In the genomic region with DNA sequence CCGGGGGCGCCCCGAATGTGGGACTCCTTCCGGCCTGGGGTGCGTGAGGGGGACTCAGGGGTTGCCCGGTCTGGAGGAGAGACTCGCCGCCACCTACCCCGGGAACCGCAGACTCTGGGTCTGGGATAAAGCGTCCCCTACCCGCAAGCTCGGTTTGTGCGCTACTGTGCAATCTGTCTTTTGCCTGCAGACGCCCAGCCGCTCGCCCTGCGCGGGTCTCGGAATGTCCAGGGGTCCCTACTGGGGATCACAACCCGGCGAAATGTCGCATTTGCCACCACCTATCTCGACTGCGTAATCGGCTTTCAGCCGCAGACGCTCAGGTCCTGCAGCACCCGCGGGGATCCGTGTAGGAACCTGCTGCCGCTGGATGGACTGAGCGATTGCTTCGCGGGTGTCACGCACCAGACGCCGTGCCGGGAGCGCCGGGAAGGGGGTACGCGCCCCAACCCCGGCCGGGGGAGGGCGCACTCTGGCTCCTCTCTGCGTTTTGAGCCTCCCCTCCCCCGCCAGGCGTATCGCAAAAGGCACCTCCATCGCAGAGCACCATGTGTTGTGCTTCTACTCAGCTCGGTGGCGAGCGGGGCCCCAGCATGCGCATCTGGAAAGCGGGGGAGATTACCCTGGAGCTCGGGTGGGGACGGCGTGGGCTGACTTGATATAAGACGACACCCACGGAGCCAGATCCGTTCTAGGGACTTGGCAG, we compare ENCODE assay signal across 1 cellular context.
TF ChIP-seq lines count a peak whose summit lies in the region.

No MANE protein-coding gene starts in this region.

TF ChIP-seq in K562, 482 proteins besides CTCF, POLR2A, EP300 and RAD21 (continued from another document and continues in another):
- TF ChIP-seq, protein P1, sequence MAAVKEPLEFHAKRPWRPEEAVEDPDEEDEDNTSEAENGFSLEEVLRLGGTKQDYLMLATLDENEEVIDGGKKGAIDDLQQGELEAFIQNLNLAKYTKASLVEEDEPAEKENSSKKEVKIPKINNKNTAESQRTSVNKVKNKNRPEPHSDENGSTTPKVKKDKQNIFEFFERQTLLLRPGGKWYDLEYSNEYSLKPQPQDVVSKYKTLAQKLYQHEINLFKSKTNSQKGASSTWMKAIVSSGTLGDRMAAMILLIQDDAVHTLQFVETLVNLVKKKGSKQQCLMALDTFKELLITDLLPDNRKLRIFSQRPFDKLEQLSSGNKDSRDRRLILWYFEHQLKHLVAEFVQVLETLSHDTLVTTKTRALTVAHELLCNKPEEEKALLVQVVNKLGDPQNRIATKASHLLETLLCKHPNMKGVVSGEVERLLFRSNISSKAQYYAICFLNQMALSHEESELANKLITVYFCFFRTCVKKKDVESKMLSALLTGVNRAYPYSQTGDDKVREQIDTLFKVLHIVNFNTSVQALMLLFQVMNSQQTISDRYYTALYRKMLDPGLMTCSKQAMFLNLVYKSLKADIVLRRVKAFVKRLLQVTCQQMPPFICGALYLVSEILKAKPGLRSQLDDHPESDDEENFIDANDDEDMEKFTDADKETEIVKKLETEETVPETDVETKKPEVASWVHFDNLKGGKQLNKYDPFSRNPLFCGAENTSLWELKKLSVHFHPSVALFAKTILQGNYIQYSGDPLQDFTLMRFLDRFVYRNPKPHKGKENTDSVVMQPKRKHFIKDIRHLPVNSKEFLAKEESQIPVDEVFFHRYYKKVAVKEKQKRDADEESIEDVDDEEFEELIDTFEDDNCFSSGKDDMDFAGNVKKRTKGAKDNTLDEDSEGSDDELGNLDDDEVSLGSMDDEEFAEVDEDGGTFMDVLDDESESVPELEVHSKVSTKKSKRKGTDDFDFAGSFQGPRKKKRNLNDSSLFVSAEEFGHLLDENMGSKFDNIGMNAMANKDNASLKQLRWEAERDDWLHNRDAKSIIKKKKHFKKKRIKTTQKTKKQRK (IDR thresholded peaks at IDR 0.05; ENCODE audit: borderline replicate concordance, low read depth, low read length), result no peak
- TF ChIP-seq SPI1 (IDR thresholded peaks at IDR 0.05; ENCODE audit: borderline replicate concordance, low read depth, low read length), result no peak
- TF ChIP-seq TFAM (CRISPR knock-in tag; conservative IDR thresholded peaks at IDR 0.05), result no peak
- no peak for TF ChIP-seq ZNF75A (CRISPR knock-in tag; IDR thresholded peaks at IDR 0.05)
- TF ChIP-seq, protein P2, sequence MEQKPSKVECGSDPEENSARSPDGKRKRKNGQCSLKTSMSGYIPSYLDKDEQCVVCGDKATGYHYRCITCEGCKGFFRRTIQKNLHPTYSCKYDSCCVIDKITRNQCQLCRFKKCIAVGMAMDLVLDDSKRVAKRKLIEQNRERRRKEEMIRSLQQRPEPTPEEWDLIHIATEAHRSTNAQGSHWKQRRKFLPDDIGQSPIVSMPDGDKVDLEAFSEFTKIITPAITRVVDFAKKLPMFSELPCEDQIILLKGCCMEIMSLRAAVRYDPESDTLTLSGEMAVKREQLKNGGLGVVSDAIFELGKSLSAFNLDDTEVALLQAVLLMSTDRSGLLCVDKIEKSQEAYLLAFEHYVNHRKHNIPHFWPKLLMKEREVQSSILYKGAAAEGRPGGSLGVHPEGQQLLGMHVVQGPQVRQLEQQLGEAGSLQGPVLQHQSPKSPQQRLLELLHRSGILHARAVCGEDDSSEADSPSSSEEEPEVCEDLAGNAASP (IDR thresholded peaks at IDR 0.05), result no peak
- no peak for TF ChIP-seq HOXB6 (CRISPR knock-in tag; IDR thresholded peaks at IDR 0.05; ENCODE audit: borderline replicate concordance)
- no peak for TF ChIP-seq RFX1 (IDR thresholded peaks at IDR 0.05)
- no peak for TF ChIP-seq PURB (CRISPR knock-in tag; IDR thresholded peaks at IDR 0.05; ENCODE audit: low read depth)
- TF ChIP-seq ZNF445 (CRISPR knock-in tag; IDR thresholded peaks at IDR 0.05; ENCODE audit: low read depth), result no peak
- TF ChIP-seq ZNF347 (CRISPR knock-in tag; IDR thresholded peaks at IDR 0.05; ENCODE audit: low read depth), result no peak
- no peak for TF ChIP-seq ZNF23 (CRISPR knock-in tag; IDR thresholded peaks at IDR 0.05)
- no peak for TF ChIP-seq CHD1 (IDR thresholded peaks at IDR 0.05; ENCODE audit: low read length)
- peak; percentile 5; the same call in 1 of the 2 replicates for TF ChIP-seq FOXK1 (CRISPR knock-in tag; IDR thresholded peaks at IDR 0.05; ENCODE audit: borderline replicate concordance)
- TF ChIP-seq MTA2 (IDR thresholded peaks at IDR 0.05; ENCODE audit: low read depth), result no peak
- no peak for TF ChIP-seq ZNF699 (CRISPR knock-in tag; IDR thresholded peaks at IDR 0.05; ENCODE audit: insufficient replicate concordance)
- TF ChIP-seq, protein P3, sequence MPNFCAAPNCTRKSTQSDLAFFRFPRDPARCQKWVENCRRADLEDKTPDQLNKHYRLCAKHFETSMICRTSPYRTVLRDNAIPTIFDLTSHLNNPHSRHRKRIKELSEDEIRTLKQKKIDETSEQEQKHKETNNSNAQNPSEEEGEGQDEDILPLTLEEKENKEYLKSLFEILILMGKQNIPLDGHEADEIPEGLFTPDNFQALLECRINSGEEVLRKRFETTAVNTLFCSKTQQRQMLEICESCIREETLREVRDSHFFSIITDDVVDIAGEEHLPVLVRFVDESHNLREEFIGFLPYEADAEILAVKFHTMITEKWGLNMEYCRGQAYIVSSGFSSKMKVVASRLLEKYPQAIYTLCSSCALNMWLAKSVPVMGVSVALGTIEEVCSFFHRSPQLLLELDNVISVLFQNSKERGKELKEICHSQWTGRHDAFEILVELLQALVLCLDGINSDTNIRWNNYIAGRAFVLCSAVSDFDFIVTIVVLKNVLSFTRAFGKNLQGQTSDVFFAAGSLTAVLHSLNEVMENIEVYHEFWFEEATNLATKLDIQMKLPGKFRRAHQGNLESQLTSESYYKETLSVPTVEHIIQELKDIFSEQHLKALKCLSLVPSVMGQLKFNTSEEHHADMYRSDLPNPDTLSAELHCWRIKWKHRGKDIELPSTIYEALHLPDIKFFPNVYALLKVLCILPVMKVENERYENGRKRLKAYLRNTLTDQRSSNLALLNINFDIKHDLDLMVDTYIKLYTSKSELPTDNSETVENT (CRISPR knock-in tag; IDR thresholded peaks at IDR 0.05), result no peak
- TF ChIP-seq ATF1 (CRISPR knock-in tag; IDR thresholded peaks at IDR 0.05), result no peak
- TF ChIP-seq ATF1 (tag; IDR thresholded peaks at IDR 0.05), result 0 out of 2 replicates have a peak, but pooled peaks have one; percentile 31
- TF ChIP-seq TRIM24 (IDR thresholded peaks at IDR 0.05), result peak in 1 of 2 experiments; percentile 8; a peak in 2 of 4 replicates
- peak; percentile 45; the same call in 1 of the 2 replicates for TF ChIP-seq FOXP1 (CRISPR knock-in tag; IDR thresholded peaks at IDR 0.05)
- TF ChIP-seq HDGF (IDR thresholded peaks at IDR 0.05), result no peak
- TF ChIP-seq, protein P4, sequence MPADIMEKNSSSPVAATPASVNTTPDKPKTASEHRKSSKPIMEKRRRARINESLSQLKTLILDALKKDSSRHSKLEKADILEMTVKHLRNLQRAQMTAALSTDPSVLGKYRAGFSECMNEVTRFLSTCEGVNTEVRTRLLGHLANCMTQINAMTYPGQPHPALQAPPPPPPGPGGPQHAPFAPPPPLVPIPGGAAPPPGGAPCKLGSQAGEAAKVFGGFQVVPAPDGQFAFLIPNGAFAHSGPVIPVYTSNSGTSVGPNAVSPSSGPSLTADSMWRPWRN (IDR thresholded peaks at IDR 0.05; ENCODE audit: low read depth), result no peak
- no peak; the same call in 1 of the 2 replicates for TF ChIP-seq TAL1 (IDR thresholded peaks at IDR 0.05)
- TF ChIP-seq, protein P5, sequence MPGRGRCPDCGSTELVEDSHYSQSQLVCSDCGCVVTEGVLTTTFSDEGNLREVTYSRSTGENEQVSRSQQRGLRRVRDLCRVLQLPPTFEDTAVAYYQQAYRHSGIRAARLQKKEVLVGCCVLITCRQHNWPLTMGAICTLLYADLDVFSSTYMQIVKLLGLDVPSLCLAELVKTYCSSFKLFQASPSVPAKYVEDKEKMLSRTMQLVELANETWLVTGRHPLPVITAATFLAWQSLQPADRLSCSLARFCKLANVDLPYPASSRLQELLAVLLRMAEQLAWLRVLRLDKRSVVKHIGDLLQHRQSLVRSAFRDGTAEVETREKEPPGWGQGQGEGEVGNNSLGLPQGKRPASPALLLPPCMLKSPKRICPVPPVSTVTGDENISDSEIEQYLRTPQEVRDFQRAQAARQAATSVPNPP (IDR thresholded peaks at IDR 0.05; ENCODE audit: borderline replicate concordance, insufficient read depth, insufficient read length), result no peak
- peak; percentile 29; the same call in 1 of the 2 replicates for TF ChIP-seq FOSL1 (tag; conservative IDR thresholded peaks at IDR 0.05)
- peak; percentile 6 for TF ChIP-seq MEIS2 (IDR thresholded peaks at IDR 0.05; ENCODE audit: partially characterized antibody)
- no peak for TF ChIP-seq ZFP1 (CRISPR knock-in tag; IDR thresholded peaks at IDR 0.05)
- TF ChIP-seq, protein P6, sequence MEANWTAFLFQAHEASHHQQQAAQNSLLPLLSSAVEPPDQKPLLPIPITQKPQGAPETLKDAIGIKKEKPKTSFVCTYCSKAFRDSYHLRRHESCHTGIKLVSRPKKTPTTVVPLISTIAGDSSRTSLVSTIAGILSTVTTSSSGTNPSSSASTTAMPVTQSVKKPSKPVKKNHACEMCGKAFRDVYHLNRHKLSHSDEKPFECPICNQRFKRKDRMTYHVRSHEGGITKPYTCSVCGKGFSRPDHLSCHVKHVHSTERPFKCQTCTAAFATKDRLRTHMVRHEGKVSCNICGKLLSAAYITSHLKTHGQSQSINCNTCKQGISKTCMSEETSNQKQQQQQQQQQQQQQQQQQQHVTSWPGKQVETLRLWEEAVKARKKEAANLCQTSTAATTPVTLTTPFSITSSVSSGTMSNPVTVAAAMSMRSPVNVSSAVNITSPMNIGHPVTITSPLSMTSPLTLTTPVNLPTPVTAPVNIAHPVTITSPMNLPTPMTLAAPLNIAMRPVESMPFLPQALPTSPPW (CRISPR knock-in tag; IDR thresholded peaks at IDR 0.05), result peak; percentile 4; the same call in 1 of the 2 replicates
- TF ChIP-seq, protein P7, sequence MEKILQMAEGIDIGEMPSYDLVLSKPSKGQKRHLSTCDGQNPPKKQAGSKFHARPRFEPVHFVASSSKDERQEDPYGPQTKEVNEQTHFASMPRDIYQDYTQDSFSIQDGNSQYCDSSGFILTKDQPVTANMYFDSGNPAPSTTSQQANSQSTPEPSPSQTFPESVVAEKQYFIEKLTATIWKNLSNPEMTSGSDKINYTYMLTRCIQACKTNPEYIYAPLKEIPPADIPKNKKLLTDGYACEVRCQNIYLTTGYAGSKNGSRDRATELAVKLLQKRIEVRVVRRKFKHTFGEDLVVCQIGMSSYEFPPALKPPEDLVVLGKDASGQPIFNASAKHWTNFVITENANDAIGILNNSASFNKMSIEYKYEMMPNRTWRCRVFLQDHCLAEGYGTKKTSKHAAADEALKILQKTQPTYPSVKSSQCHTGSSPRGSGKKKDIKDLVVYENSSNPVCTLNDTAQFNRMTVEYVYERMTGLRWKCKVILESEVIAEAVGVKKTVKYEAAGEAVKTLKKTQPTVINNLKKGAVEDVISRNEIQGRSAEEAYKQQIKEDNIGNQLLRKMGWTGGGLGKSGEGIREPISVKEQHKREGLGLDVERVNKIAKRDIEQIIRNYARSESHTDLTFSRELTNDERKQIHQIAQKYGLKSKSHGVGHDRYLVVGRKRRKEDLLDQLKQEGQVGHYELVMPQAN (IDR thresholded peaks at IDR 0.05; ENCODE audit: borderline replicate concordance), result 0 out of 2 replicates have a peak, but pooled peaks have one; percentile 47
- 0 out of 2 replicates have a peak, but pooled peaks have one; percentile 27 for TF ChIP-seq POLR2AphosphoS5 (IDR thresholded peaks at IDR 0.05; ENCODE audit: control insufficient read depth, insufficient read depth, low read depth, low read length)
- peak; percentile 73 for TF ChIP-seq HMGN3 (IDR thresholded peaks at IDR 0.05; ENCODE audit: borderline replicate concordance, extremely low read depth, insufficient read length, low read depth, low read length)
- TF ChIP-seq NFIC (IDR thresholded peaks at IDR 0.05), result no peak; the same call in 1 of the 2 replicates
- no peak for TF ChIP-seq SNRNP70 (optimal IDR thresholded peaks at IDR 0.05; ENCODE audit: low read depth, low read length)
- TF ChIP-seq CXXC5 (CRISPR knock-in tag; IDR thresholded peaks at IDR 0.05), result peak; percentile 85
- no peak for TF ChIP-seq HDAC8 (tag; IDR thresholded peaks at IDR 0.05)
- no peak for TF ChIP-seq CBX2 (IDR thresholded peaks at IDR 0.05; ENCODE audit: insufficient read depth, low read length, poor library complexity, severe bottlenecking)
- TF ChIP-seq, protein P8, sequence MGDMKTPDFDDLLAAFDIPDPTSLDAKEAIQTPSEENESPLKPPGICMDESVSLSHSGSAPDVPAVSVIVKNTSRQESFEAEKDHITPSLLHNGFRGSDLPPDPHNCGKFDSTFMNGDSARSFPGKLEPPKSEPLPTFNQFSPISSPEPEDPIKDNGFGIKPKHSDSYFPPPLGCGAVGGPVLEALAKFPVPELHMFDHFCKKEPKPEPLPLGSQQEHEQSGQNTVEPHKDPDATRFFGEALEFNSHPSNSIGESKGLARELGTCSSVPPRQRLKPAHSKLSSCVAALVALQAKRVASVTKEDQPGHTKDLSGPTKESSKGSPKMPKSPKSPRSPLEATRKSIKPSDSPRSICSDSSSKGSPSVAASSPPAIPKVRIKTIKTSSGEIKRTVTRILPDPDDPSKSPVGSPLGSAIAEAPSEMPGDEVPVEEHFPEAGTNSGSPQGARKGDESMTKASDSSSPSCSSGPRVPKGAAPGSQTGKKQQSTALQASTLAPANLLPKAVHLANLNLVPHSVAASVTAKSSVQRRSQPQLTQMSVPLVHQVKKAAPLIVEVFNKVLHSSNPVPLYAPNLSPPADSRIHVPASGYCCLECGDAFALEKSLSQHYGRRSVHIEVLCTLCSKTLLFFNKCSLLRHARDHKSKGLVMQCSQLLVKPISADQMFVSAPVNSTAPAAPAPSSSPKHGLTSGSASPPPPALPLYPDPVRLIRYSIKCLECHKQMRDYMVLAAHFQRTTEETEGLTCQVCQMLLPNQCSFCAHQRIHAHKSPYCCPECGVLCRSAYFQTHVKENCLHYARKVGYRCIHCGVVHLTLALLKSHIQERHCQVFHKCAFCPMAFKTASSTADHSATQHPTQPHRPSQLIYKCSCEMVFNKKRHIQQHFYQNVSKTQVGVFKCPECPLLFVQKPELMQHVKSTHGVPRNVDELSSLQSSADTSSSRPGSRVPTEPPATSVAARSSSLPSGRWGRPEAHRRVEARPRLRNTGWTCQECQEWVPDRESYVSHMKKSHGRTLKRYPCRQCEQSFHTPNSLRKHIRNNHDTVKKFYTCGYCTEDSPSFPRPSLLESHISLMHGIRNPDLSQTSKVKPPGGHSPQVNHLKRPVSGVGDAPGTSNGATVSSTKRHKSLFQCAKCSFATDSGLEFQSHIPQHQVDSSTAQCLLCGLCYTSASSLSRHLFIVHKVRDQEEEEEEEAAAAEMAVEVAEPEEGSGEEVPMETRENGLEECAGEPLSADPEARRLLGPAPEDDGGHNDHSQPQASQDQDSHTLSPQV (IDR thresholded peaks at IDR 0.05), result peak; percentile 65; the same call in 1 of the 2 replicates
- no peak for TF ChIP-seq ETS2 (tag; IDR thresholded peaks at IDR 0.05; ENCODE audit: borderline replicate concordance, poor library complexity, severe bottlenecking)
- no peak for TF ChIP-seq HNRNPL (IDR thresholded peaks at IDR 0.05; ENCODE audit: low read depth, low read length)
- TF ChIP-seq TEAD4 (IDR thresholded peaks at IDR 0.05; ENCODE audit: low read length), result peak; percentile 63
- no peak for TF ChIP-seq TEAD4 (CRISPR knock-in tag; IDR thresholded peaks at IDR 0.05; ENCODE audit: borderline replicate concordance)
- TF ChIP-seq ZNF431 (CRISPR knock-in tag; IDR thresholded peaks at IDR 0.05), result peak; percentile 44; the same call in 1 of the 2 replicates
- TF ChIP-seq, protein P9, sequence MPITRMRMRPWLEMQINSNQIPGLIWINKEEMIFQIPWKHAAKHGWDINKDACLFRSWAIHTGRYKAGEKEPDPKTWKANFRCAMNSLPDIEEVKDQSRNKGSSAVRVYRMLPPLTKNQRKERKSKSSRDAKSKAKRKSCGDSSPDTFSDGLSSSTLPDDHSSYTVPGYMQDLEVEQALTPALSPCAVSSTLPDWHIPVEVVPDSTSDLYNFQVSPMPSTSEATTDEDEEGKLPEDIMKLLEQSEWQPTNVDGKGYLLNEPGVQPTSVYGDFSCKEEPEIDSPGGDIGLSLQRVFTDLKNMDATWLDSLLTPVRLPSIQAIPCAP (CRISPR knock-in tag; IDR thresholded peaks at IDR 0.05; ENCODE audit: borderline replicate concordance), result peak; percentile 68; the same call in 1 of the 2 replicates
- TF ChIP-seq DNMT1 (IDR thresholded peaks at IDR 0.05), result no peak
